Comparison of ENCODE assay signal across 1 cellular context in genomic region chr2:240590681-240591111, GRCh38.
TF ChIP-seq lines count a peak whose summit lies in the region.

No MANE protein-coding gene starts in this region.

TF ChIP-seq in GM23338, 12 proteins besides CTCF, POLR2A, EP300 and RAD21:
- no peak for TF ChIP-seq NANOG (IDR thresholded peaks at IDR 0.05; ENCODE audit: borderline replicate concordance)
- TF ChIP-seq JUNB (IDR thresholded peaks at IDR 0.05; ENCODE audit: unreplicated experiment), result no peak
- TF ChIP-seq STAT1 (IDR thresholded peaks at IDR 0.05; ENCODE audit: unreplicated experiment), result no peak
- no peak for TF ChIP-seq EZH2 (IDR thresholded peaks at IDR 0.05; ENCODE audit: low read depth, unreplicated experiment)
- TF ChIP-seq ZNF114 (CRISPR knock-in tag; IDR thresholded peaks at IDR 0.05), result no peak
- TF ChIP-seq EZH2phosphoT487 (IDR thresholded peaks at IDR 0.05; ENCODE audit: unreplicated experiment), result no peak
- TF ChIP-seq ZNF331 (CRISPR knock-in tag; IDR thresholded peaks at IDR 0.05; ENCODE audit: low read depth), result no peak
- TF ChIP-seq CREB1 (CRISPR knock-in tag; IDR thresholded peaks at IDR 0.05; ENCODE audit: low read depth), result no peak
- TF ChIP-seq POLR2AphosphoS5 (IDR thresholded peaks at IDR 0.05; ENCODE audit: low read depth), result no peak
- TF ChIP-seq REST (IDR thresholded peaks at IDR 0.05; ENCODE audit: unreplicated experiment), result no peak
- TF ChIP-seq ETS1 (IDR thresholded peaks at IDR 0.05), result no peak
- no peak for TF ChIP-seq ZNF462 (CRISPR knock-in tag; IDR thresholded peaks at IDR 0.05)
